ENCODE assay signal across 23 cellular contexts in genomic region chr2:63893163-63893562, GRCh38. TPM values are rescaled to one million over a fixed set of nuclear protein-coding genes. Genes with fewer than 3 reads are reported as not detected.
DNase-seq lines count a peak whose midpoint lies in the region; ATAC-seq lines count a peak whose summit lies in the region.
"Had no signal": no experiment of that assay in that cellular context is flagged by ENCODE, and none has a peak within 500 bp of the region (broad histone marks: within the 10 kb centered on the region; RNA-seq: fewer than 3 reads in every experiment).

No MANE protein-coding gene starts in this region.

- peaks cover 7% of the 10 kb centered on the region for H3K4me1 Mint-ChIP-seq in T-helper 17 cell
- H3K4me1 Mint-ChIP-seq: activated naive CD8-positive, alpha-beta T cell treated with anti-CD3 and anti-CD28 coated beads, Interleukin-2, amount 10 ng/mL, durations not matched to agents 7 days and 5 days had no signal

- H3K9me3 ChIP-seq in T-helper 17 cell (ENCODE audit: control insufficient read depth, low read length, poor library complexity, severe bottlenecking) (no peaks in the 10 kb centered on the region), subcutaneous abdominal adipose tissue (ENCODE audit: control insufficient read depth in 5 of 5, low read length in 5 of 5) (no peaks in the 10 kb centered on the region)
- H3K9me3 ChIP-seq: BLaER1, Caco-2, ovary, right atrium auricular region had no signal

- H3K9ac ChIP-seq in subcutaneous abdominal adipose tissue (ENCODE audit: low read length in 5 of 5) = no peak overlapping the region
- H3K9ac ChIP-seq: BLaER1, KMS-11 had no signal

- H3K36me3 ChIP-seq in subcutaneous abdominal adipose tissue (ENCODE audit: control insufficient read depth in 5 of 5, insufficient read depth in 5 of 5, low read length in 5 of 5) = peaks cover 48 to 86% (median 75%) of the 10 kb centered on the region in 5 donors
- H3K36me3 ChIP-seq: ovary had no signal

- no peaks in the 10 kb centered on the region for H3K27me3 ChIP-seq in subcutaneous abdominal adipose tissue (ENCODE audit: control insufficient read depth in 5 of 5, insufficient read depth in 4 of 5, low read length in 5 of 5)
- H3K27me3 ChIP-seq: BLaER1, dorsolateral prefrontal cortex, ovary, right atrium auricular region had no signal

- H3K36me3 Mint-ChIP-seq in activated naive CD4-positive, alpha-beta T cell treated with anti-CD3 and anti-CD28 coated beads, Interleukin-2, amount 50 U/mL, for 72 hours = peaks cover 0 to 21% of the 10 kb centered on the region in 2 donors
- H3K36me3 Mint-ChIP-seq in T-helper 17 cell (ENCODE audit: low read depth) = peaks cover 3% of the 10 kb centered on the region

- DNase-seq in activated naive CD4-positive, alpha-beta T cell treated with anti-CD3 and anti-CD28 coated beads, Interleukin-2, amount 50 U/mL, for 72 hours (ENCODE audit: low spot score in 2 of 2) = no peak
- DNase-seq in activated naive CD4-positive, alpha-beta T cell treated with Interleukin-2 at 50 U/mL for 16 hours = no peak
- DNase-seq in T-helper 17 cell = no peak
- DNase-seq in fibroblast of peridontal ligament (ENCODE audit: extremely low read depth) = peak; percentile 15
- no peak for DNase-seq in HPDE6-E6E7 (ENCODE audit: extremely low spot score)
- DNase-seq: activated CD4-positive, alpha-beta T cell treated with anti-CD3 and anti-CD28 coated beads, Interleukin-2, amount 10 ng/mL, durations not matched to agents 7 days and 5 days; activated naive CD8-positive, alpha-beta T cell treated with anti-CD3 and anti-CD28 coated beads, Interleukin-2, amount 10 ng/mL, durations not matched to agents 7 days and 5 days; Caco-2; dorsolateral prefrontal cortex; glutamatergic neuron; MM.1S; NCI-H1417 treated with DMSO at 0.1 percent for 48 hours; NCI-H2081 treated with DMSO at 0.1 percent for 48 hours; ovary; PC-9; Right ventricle myocardium superior; stimulated activated CD4-positive, alpha-beta T cell treated with anti-CD3 and anti-CD28 coated beads, Interleukin-2, amount 100 ng/mL, for 48 hours had no signal

- no peak overlapping the region for H3K4me3 ChIP-seq in subcutaneous abdominal adipose tissue (ENCODE audit: low read depth in 1 of 5, low read length in 5 of 5)
- H3K4me3 ChIP-seq: BLaER1, dorsolateral prefrontal cortex, ovary, PC-9, right atrium auricular region had no signal

- H3K27ac ChIP-seq in subcutaneous abdominal adipose tissue (ENCODE audit: low read depth, low read length) = peak overlapping the region; percentile 18
- H3K27ac ChIP-seq: BLaER1, KMS-11, ovary, PC-9, right atrium auricular region had no signal

- H3K27ac Mint-ChIP-seq in activated naive CD4-positive, alpha-beta T cell treated with anti-CD3 and anti-CD28 coated beads, Interleukin-2, amount 50 U/mL, for 72 hours = peak overlapping the region; percentile 35 to 72
- peak overlapping the region; percentile 67 for H3K27ac Mint-ChIP-seq in T-helper 17 cell
- H3K27ac Mint-ChIP-seq: activated CD4-positive, alpha-beta T cell treated with anti-CD3 and anti-CD28 coated beads, Interleukin-2, amount 10 ng/mL, durations not matched to agents 7 days and 5 days; activated naive CD8-positive, alpha-beta T cell treated with anti-CD3 and anti-CD28 coated beads, Interleukin-2, amount 10 ng/mL, durations not matched to agents 7 days and 5 days; type B pancreatic cell had no signal

- H3K4me1 ChIP-seq in subcutaneous abdominal adipose tissue (ENCODE audit: control insufficient read depth in 5 of 5, insufficient read depth in 5 of 5, low read length in 5 of 5) = peaks cover 0 to 4% (median 0%) of the 10 kb centered on the region in 5 donors
- H3K4me1 ChIP-seq: BLaER1, Caco-2 had no signal

- H3K9me3 Mint-ChIP-seq in activated naive CD4-positive, alpha-beta T cell treated with anti-CD3 and anti-CD28 coated beads, Interleukin-2, amount 50 U/mL, for 72 hours = no peaks in the 10 kb centered on the region
- H3K9me3 Mint-ChIP-seq: activated CD4-positive, alpha-beta T cell treated with anti-CD3 and anti-CD28 coated beads, Interleukin-2, amount 10 ng/mL, durations not matched to agents 7 days and 5 days; activated naive CD8-positive, alpha-beta T cell treated with anti-CD3 and anti-CD28 coated beads, Interleukin-2, amount 10 ng/mL, durations not matched to agents 7 days and 5 days; type B pancreatic cell had no signal

- no peaks in the 10 kb centered on the region for H3K27me3 Mint-ChIP-seq in T-helper 17 cell
- H3K27me3 Mint-ChIP-seq: activated CD4-positive, alpha-beta T cell treated with anti-CD3 and anti-CD28 coated beads, Interleukin-2, amount 10 ng/mL, durations not matched to agents 7 days and 5 days; activated naive CD8-positive, alpha-beta T cell treated with anti-CD3 and anti-CD28 coated beads, Interleukin-2, amount 10 ng/mL, durations not matched to agents 7 days and 5 days; type B pancreatic cell had no signal

- no peak for ATAC-seq in activated naive CD4-positive, alpha-beta T cell treated with anti-CD3 and anti-CD28 coated beads, Interleukin-2, amount 50 U/mL, for 72 hours
- ATAC-seq in T-helper 17 cell (no peak), HG03280 (IDR thresholded peaks at IDR 0.05; ENCODE audit: unreplicated experiment) (no peak)

- H3K4me3 Mint-ChIP-seq in T-helper 17 cell = no peak overlapping the region
- H3K4me3 Mint-ChIP-seq: activated CD4-positive, alpha-beta T cell treated with anti-CD3 and anti-CD28 coated beads, Interleukin-2, amount 10 ng/mL, durations not matched to agents 7 days and 5 days; activated naive CD8-positive, alpha-beta T cell treated with anti-CD3 and anti-CD28 coated beads, Interleukin-2, amount 10 ng/mL, durations not matched to agents 7 days and 5 days; type B pancreatic cell had no signal

RNA-seq across cellular contexts. Expression of gene UGP2, which starts 51.5 kb away (rescaled TPM):
- total RNA-seq in activated naive CD4-positive, alpha-beta T cell treated with anti-CD3 and anti-CD28 coated beads, Interleukin-2, amount 50 U/mL, for 72 hours = 100 to 1,000 TPM in 1 of 2 donors, 10 to 100 TPM in 1; 97.2 to 100 TPM
- total RNA-seq in T-helper 17 cell = 10 to 100 TPM; 68.7 to 82.7 TPM
